13 cellular contexts compared by ENCODE assay signal in genomic region chr6:75213732-75214131, GRCh38. TPM values are rescaled to one million over a fixed set of nuclear protein-coding genes. Genes with fewer than 3 reads are reported as not detected.
DNase-seq lines count a peak whose midpoint lies in the region; ATAC-seq and TF ChIP-seq lines count a peak whose summit lies in the region.
"Had no signal": no experiment of that assay in that cellular context is flagged by ENCODE, and none has a peak within 500 bp of the region (broad histone marks: within the 10 kb centered on the region; RNA-seq: fewer than 3 reads in every experiment).

No MANE protein-coding gene starts in this region.

- peaks cover 11% of the 10 kb centered on the region for H3K4me1 ChIP-seq in Loucy (ENCODE audit: insufficient read depth, low read length, poor library complexity, severe bottlenecking)

- H3K27me3 Mint-ChIP-seq in progenitor cell of endocrine pancreas, result peaks cover 10% of the 10 kb centered on the region

- TF ChIP-seq CTCF in Loucy (conservative IDR thresholded peaks at IDR 0.05; ENCODE audit: low read length) (peak; percentile 38), progenitor cell of endocrine pancreas (IDR thresholded peaks at IDR 0.05; ENCODE audit: unreplicated experiment) (peak; percentile 16)

- peaks cover 24% of the 10 kb centered on the region for H3K4me1 Mint-ChIP-seq in progenitor cell of endocrine pancreas (ENCODE audit: low read depth)

- H3K9me3 Mint-ChIP-seq in progenitor cell of endocrine pancreas (ENCODE audit: low read depth), result no peaks in the 10 kb centered on the region

- H3K27ac Mint-ChIP-seq in progenitor cell of endocrine pancreas, result no peak overlapping the region

- no peak overlapping the region for H3K4me3 ChIP-seq in Loucy (ENCODE audit: low read length, poor library complexity, severe bottlenecking)
- H3K4me3 ChIP-seq: smooth muscle cell, tibial nerve had no signal

- H3K9me2 ChIP-seq in Loucy (replicated peaks; ENCODE audit: low read depth, low read length), result no peaks in the 10 kb centered on the region

- no peak overlapping the region for H3K4me3 Mint-ChIP-seq in progenitor cell of endocrine pancreas (ENCODE audit: low read depth)

- H3K36me3 ChIP-seq in Loucy (ENCODE audit: insufficient read depth, low read length), result no peaks in the 10 kb centered on the region
- H3K36me3 ChIP-seq: tibial nerve had no signal

- no peaks in the 10 kb centered on the region for H4K20me1 ChIP-seq in Loucy (ENCODE audit: insufficient read depth, low read length, poor library complexity, severe bottlenecking)

- H3F3A ChIP-seq in Loucy (ENCODE audit: low read depth), result no peaks in the 10 kb centered on the region

- no peaks in the 10 kb centered on the region for H3K36me3 Mint-ChIP-seq in progenitor cell of endocrine pancreas (ENCODE audit: insufficient read depth)

- peak; percentile 52 for ATAC-seq in GM21529 (IDR thresholded peaks at IDR 0.05; ENCODE audit: unreplicated experiment)
- no peak for ATAC-seq in GM21515 (IDR thresholded peaks at IDR 0.05; ENCODE audit: unreplicated experiment)
- no peak for ATAC-seq in HG02840 (IDR thresholded peaks at IDR 0.05; ENCODE audit: low FRiP score, unreplicated experiment)

- H3K4me2 ChIP-seq in Loucy (ENCODE audit: low read depth, low read length, poor library complexity, severe bottlenecking), result no peak overlapping the region
- H3K4me2 ChIP-seq: smooth muscle cell had no signal

- H3K9ac ChIP-seq in Loucy (ENCODE audit: low read depth, low read length, poor library complexity, severe bottlenecking), result no peak overlapping the region

- no peaks in the 10 kb centered on the region for H3K27me3 ChIP-seq in Loucy (ENCODE audit: insufficient read depth, low read length, poor library complexity, severe bottlenecking)
- H3K27me3 ChIP-seq: tibial nerve had no signal

- no peak overlapping the region for H2AFZ ChIP-seq in Loucy (ENCODE audit: low read length)

- peak; percentile 14 for DNase-seq in NCI-H82 (lab: John Stamatoyannopoulos, UW)
- DNase-seq in NCI-H82 treated with DMSO at 0.1 percent for 48 hours (lab: John Stamatoyannopoulos, UW; ENCODE audit: unreplicated experiment), result no peak
- DNase-seq in progenitor cell of endocrine pancreas (ENCODE audit: low spot score, unreplicated experiment), result no peak
- no peak for DNase-seq in SW 1271 (lab: John Stamatoyannopoulos, UW)
- DNase-seq: activated CD4-positive, alpha-beta T cell treated with anti-CD3 and anti-CD28 coated beads, Interleukin-2, amount 50 U/mL, for 1 hour; activated gamma-delta T cell; Calu3 had no signal

- no peaks in the 10 kb centered on the region for H3K79me2 ChIP-seq in Loucy (ENCODE audit: insufficient read depth, low read length)

- H3K9me3 ChIP-seq in Loucy (ENCODE audit: insufficient read depth, low read depth, low read length), result no peaks in the 10 kb centered on the region
- H3K9me3 ChIP-seq: tibial nerve had no signal

RNA-seq across cellular contexts. Expression of gene COL12A1, which starts 7.9 kb away (rescaled TPM):
- total RNA-seq in progenitor cell of endocrine pancreas, result 2.0 and 3.8 TPM in 2 replicates

RNA-seq across cellular contexts. Expression of gene COX7A2, which starts 29.9 kb away (rescaled TPM):
- total RNA-seq in progenitor cell of endocrine pancreas, result 311 and 314 TPM in 2 replicates
